Comparison of ENCODE assay signal across 20 cellular contexts in genomic region chr5:112735702-112736101, GRCh38. TPM values are rescaled to one million over a fixed set of nuclear protein-coding genes. Genes with fewer than 3 reads are reported as not detected.
DNase-seq lines count a peak whose midpoint lies in the region; ATAC-seq, FAIRE-seq and TF ChIP-seq lines count a peak whose summit lies in the region.
"Had no signal": no experiment of that assay in that cellular context is flagged by ENCODE, and none has a peak within 500 bp of the region (broad histone marks: within the 10 kb centered on the region; RNA-seq: fewer than 3 reads in every experiment).

No MANE protein-coding gene starts in this region.

- DNase-seq in COLO829 (ENCODE audit: low spot score) (peak; percentile 1), Panc1 (ENCODE audit: low read depth, low spot score) (peak; percentile 43), dermis blood vessel endothelial cell (peak; percentile 8), HTR-8/SVneo (ENCODE audit: insufficient read length, low spot score) (no peak), DMS153 treated with DMSO at 0.1 percent for 48 hours (lab: John Stamatoyannopoulos, UW; ENCODE audit: unreplicated experiment) (no peak), KG1 (lab: John Stamatoyannopoulos, UW) (no peak), GM12892 (ENCODE audit: insufficient read length) (no peak)
- DNase-seq: activated B cell treated with CpG ODN at 0.5 μM for 24 hours; activated effector memory CD4-positive, alpha-beta T cell treated with anti-CD3 and anti-CD28 coated beads, Interleukin-2, amount 50 U/mL, for 16 hours; brain microvascular endothelial cell; NCI-H1694; NCI-H524; ovary; stimulated activated CD4-positive, alpha-beta T cell treated with anti-CD3 and anti-CD28 coated beads, Interleukin-12 subunit alpha, Interleukin-12 subunit beta, amount 100 ng/mL, for 4 hours; stimulated activated naive CD8-positive, alpha-beta T cell treated with anti-CD3 and anti-CD28 coated beads, Interleukin-15, amount 100 ng/mL, for 72 hours; SW 1271 had no signal

- FAIRE-seq in HTR-8/SVneo (lab: Jason Lieb, UNC): no peak
- FAIRE-seq in GM12892 (lab: Jason Lieb, UNC): no peak
- FAIRE-seq: GM12891, urothelium cell line had no signal

- TF ChIP-seq CTCF in Panc1 (IDR thresholded peaks at IDR 0.05): no peak
- no peak for TF ChIP-seq CTCF in neutrophil (IDR thresholded peaks at IDR 0.05)

- H3K36me3 ChIP-seq in Panc1 (ENCODE audit: control insufficient read depth, insufficient read depth, low read length): no peaks in the 10 kb centered on the region
- H3K36me3 ChIP-seq in neutrophil: no peaks in the 10 kb centered on the region
- H3K36me3 ChIP-seq: brain microvascular endothelial cell, ovary had no signal

- H3K27ac ChIP-seq in Panc1 (ENCODE audit: low read length): no peak overlapping the region
- peak overlapping the region; percentile 21 for H3K27ac ChIP-seq in neutrophil
- H3K27ac ChIP-seq: BLaER1 treated with 17β-estradiol and CSF1 and Interleukin-3, amounts not matched to agents 10 nM and 100 nM; brain microvascular endothelial cell; ovary had no signal

- POLR2A ChIA-PET in Panc1 (lab: Charles Lee): interaction anchor here (0.6 kb wide), 1 partner anchor 36 kb away, joined by 10 read pairs; no protein-coding TSS in a partner anchor

- no peak for TF ChIP-seq POLR2A in GM12892 (IDR thresholded peaks at IDR 0.05; ENCODE audit: low read depth, low read length)

- H3K4me3 ChIP-seq in Panc1 (ENCODE audit: low read depth in 2 of 2, low read length in 2 of 2): no peak overlapping the region
- no peak overlapping the region for H3K4me3 ChIP-seq in neutrophil (ENCODE audit: low read depth in 1 of 2, low read length in 1 of 2)
- H3K4me3 ChIP-seq: BLaER1 treated with 17β-estradiol and CSF1 and Interleukin-3, amounts not matched to agents 10 nM and 100 nM; ovary had no signal

- ATAC-seq in Panc1: peak; percentile 49
- ATAC-seq: stimulated activated naive CD8-positive, alpha-beta T cell treated with anti-CD3 and anti-CD28 coated beads, Interleukin-15, amount 100 ng/mL, for 72 hours had no signal

- H3K9me3 ChIP-seq in Panc1 (ENCODE audit: control insufficient read depth, insufficient read depth, low read depth, low read length): no peaks in the 10 kb centered on the region
- H3K9me3 ChIP-seq in neutrophil: no peaks in the 10 kb centered on the region
- H3K9me3 ChIP-seq: BLaER1 treated with 17β-estradiol and CSF1 and Interleukin-3, amounts not matched to agents 10 nM and 100 nM; ovary had no signal

- H3K27me3 ChIP-seq in Panc1 (ENCODE audit: control insufficient read depth, insufficient read depth, low read length) (no peaks in the 10 kb centered on the region), neutrophil (no peaks in the 10 kb centered on the region)
- H3K27me3 ChIP-seq: BLaER1 treated with 17β-estradiol and CSF1 and Interleukin-3, amounts not matched to agents 10 nM and 100 nM; brain microvascular endothelial cell; ovary had no signal

- intact Hi-C loops in Panc1 (cut with micrococcal nuclease; ENCODE audit: unreplicated experiment): no loop called here

- CTCF ChIA-PET in Panc1 (lab: Charles Lee): no interaction called here

- no TSS peak for BruUV-seq in Panc1 (replicated peaks; lab: Mats Ljungman, UMichigan)

- in situ Hi-C loops in Panc1 (cut with HindIII; ENCODE audit: low pct_unique_long_range_greater_than_20kb, low sequenced_read_pairs): no loop called here

- H3K4me1 ChIP-seq in Panc1 (ENCODE audit: control insufficient read depth, insufficient read depth, low read length): no peaks in the 10 kb centered on the region; the same call in 1 of the 2 replicates
- H3K4me1 ChIP-seq in neutrophil (ENCODE audit: control insufficient read depth in 1 of 2, insufficient read depth in 1 of 2, low read depth in 1 of 2, low read length in 1 of 2): peaks cover 28 to 44% of the 10 kb centered on the region in 2 experiments

RNA-seq across cellular contexts. Expression of gene APC, which starts 2.0 kb away (rescaled TPM):
- total RNA-seq in Panc1 (2021; ENCODE audit: unreplicated experiment) (33.7 TPM), dermis blood vessel endothelial cell (80.0 and 83.3 TPM in 2 replicates)
- 9.1 TPM for polyA plus RNA-seq in Panc1 (2012; ENCODE audit: insufficient read length)
- 6.3 TPM for polyA plus RNA-seq in GM12892 (2012; ENCODE audit: missing spikeins)

Comparison
In these comparisons a context has a peak if more than half of its experiments do, and no peak if none do; other contexts are left out.
1. DNase-seq: peak in COLO829 (single experiment), Panc1 (single experiment) and dermis blood vessel endothelial cell (single experiment); none in HTR-8/SVneo (single experiment), DMS153 treated with DMSO at 0.1 percent for 48 hours (single experiment), KG1 (single experiment) and GM12892 (single experiment).